ENCODE assay signal across 21 cellular contexts in genomic region chr16:67954421-67955196, GRCh38. TPM values are rescaled to one million over a fixed set of nuclear protein-coding genes. Genes with fewer than 3 reads are reported as not detected.
DNase-seq lines count a peak whose midpoint lies in the region; ATAC-seq and TF ChIP-seq lines count a peak whose summit lies in the region.
"Had no signal": no experiment of that assay in that cellular context is flagged by ENCODE, and none has a peak within 500 bp of the region (broad histone marks: within the 10 kb centered on the region; RNA-seq: fewer than 3 reads in every experiment).

No MANE protein-coding gene starts in this region.

- no peak overlapping the region for H3K4me3 Mint-ChIP-seq in T-helper 2 cell treated with Interferon-gamma antibody and Interleukin-4, amounts not matched to agents 5 μg/mL and 100 μg/mL, for 36 hours
- no peak overlapping the region for H3K4me3 Mint-ChIP-seq in central memory CD8-positive, alpha-beta T cell
- H3K4me3 Mint-ChIP-seq: CD8-positive, alpha-beta T cell had no signal

- no peak for TF ChIP-seq CTCF in right lobe of liver (IDR thresholded peaks at IDR 0.05)

- no peaks in the 10 kb centered on the region for H3K4me1 Mint-ChIP-seq in T-helper 2 cell treated with Interferon-gamma antibody and Interleukin-4, amounts not matched to agents 5 μg/mL and 100 μg/mL, for 36 hours (ENCODE audit: low read depth)
- H3K4me1 Mint-ChIP-seq in central memory CD8-positive, alpha-beta T cell, result no peaks in the 10 kb centered on the region

- H3K9ac ChIP-seq in skeletal muscle tissue (ENCODE audit: low read depth in 1 of 3, low read length in 3 of 3), result peak overlapping the region; percentile 8 to 54 (median 25)

- H3K4me3 ChIP-seq in right lobe of liver, result no peak overlapping the region
- H3K4me3 ChIP-seq in skeletal muscle tissue (ENCODE audit: low read length in 3 of 3), result no peak overlapping the region
- H3K4me3 ChIP-seq: PC-9, SJCRH30 had no signal

- H3K9me3 ChIP-seq in right lobe of liver (no peaks in the 10 kb centered on the region), skeletal muscle tissue (ENCODE audit: control insufficient read depth in 3 of 3, low read length in 3 of 3) (no peaks in the 10 kb centered on the region)
- H3K9me3 ChIP-seq: SJCRH30 had no signal

- H3K27me3 Mint-ChIP-seq in T-helper 2 cell treated with Interferon-gamma antibody and Interleukin-4, amounts not matched to agents 5 μg/mL and 100 μg/mL, for 36 hours (ENCODE audit: low read depth), result no peaks in the 10 kb centered on the region
- H3K27me3 Mint-ChIP-seq in central memory CD8-positive, alpha-beta T cell, result no peaks in the 10 kb centered on the region
- H3K27me3 Mint-ChIP-seq: IgD-negative memory B cell had no signal

- ATAC-seq in central memory CD8-positive, alpha-beta T cell (replicated peaks; ENCODE audit: extremely low read depth, poor library complexity, severe bottlenecking), result no peak
- ATAC-seq in right lobe of liver, result peak; percentile 92 to 94 (median 92)
- ATAC-seq: CD8-positive, alpha-beta T cell; HCT116 had no signal

- no peak for DNase-seq in T-helper 2 cell treated with Interferon-gamma antibody and Interleukin-4, amounts not matched to agents 5 μg/mL and 100 μg/mL, for 36 hours (ENCODE audit: low spot score)
- no peak for DNase-seq in T-helper 2 cell
- DNase-seq in central memory CD8-positive, alpha-beta T cell (ENCODE audit: low spot score in 2 of 2), result no peak
- peak; percentile 73 to 79 (median 79) for DNase-seq in right lobe of liver
- DNase-seq in DMS153 (lab: John Stamatoyannopoulos, UW), result no peak
- no peak for DNase-seq in NCI-H1694 (lab: John Stamatoyannopoulos, UW)
- DNase-seq in NCI-H446 (lab: John Stamatoyannopoulos, UW), result no peak
- DNase-seq: 8988T; AML-193; CD8-positive, alpha-beta T cell; NCI-H1105; NCI-H146; NCI-H2081 treated with DMSO at 0.1 percent for 48 hours; NCI-H69; PC-9; SJCRH30 had no signal

- H3K27me3 ChIP-seq in right lobe of liver (no peaks in the 10 kb centered on the region), skeletal muscle tissue (ENCODE audit: control insufficient read depth in 3 of 3, insufficient read depth in 3 of 3, low read length in 3 of 3) (no peaks in the 10 kb centered on the region)
- H3K27me3 ChIP-seq: SJCRH30 had no signal

- H3K27ac ChIP-seq in right lobe of liver (peak overlapping the region; percentile 51 to 77 (median 69)), skeletal muscle tissue (ENCODE audit: low read depth, low read length) (no peak overlapping the region)
- H3K27ac ChIP-seq: PC-9, SJCRH30 had no signal

- H3K27ac Mint-ChIP-seq in T-helper 2 cell treated with Interferon-gamma antibody and Interleukin-4, amounts not matched to agents 5 μg/mL and 100 μg/mL, for 36 hours, result peak overlapping the region; percentile 45
- H3K27ac Mint-ChIP-seq in central memory CD8-positive, alpha-beta T cell (ENCODE audit: low read depth), result peak overlapping the region; percentile 32
- H3K27ac Mint-ChIP-seq: CD8-positive, alpha-beta T cell had no signal

- TF ChIP-seq POLR2A in right lobe of liver (IDR thresholded peaks at IDR 0.05), result no peak

- no peaks in the 10 kb centered on the region for H3K9me3 Mint-ChIP-seq in T-helper 2 cell treated with Interferon-gamma antibody and Interleukin-4, amounts not matched to agents 5 μg/mL and 100 μg/mL, for 36 hours
- H3K9me3 Mint-ChIP-seq in central memory CD8-positive, alpha-beta T cell, result no peaks in the 10 kb centered on the region
- H3K9me3 Mint-ChIP-seq: CD8-positive, alpha-beta T cell; IgD-negative memory B cell had no signal

- intact Hi-C loops in right lobe of liver (cut with DNase I), result no loop called here

- H3K36me3 ChIP-seq in right lobe of liver, result peaks cover 0 to 20% (median 14%) of the 10 kb centered on the region in 4 donors
- peaks cover 55 to 65% (median 58%) of the 10 kb centered on the region in 3 donors for H3K36me3 ChIP-seq in skeletal muscle tissue (ENCODE audit: control insufficient read depth in 3 of 3, insufficient read depth in 3 of 3, low read length in 3 of 3)
- H3K36me3 ChIP-seq: SJCRH30 had no signal

- H3K4me1 ChIP-seq in right lobe of liver, result peaks cover 0 to 20% (median 12%) of the 10 kb centered on the region in 4 donors
- H3K4me1 ChIP-seq in skeletal muscle tissue (ENCODE audit: control insufficient read depth in 3 of 3, insufficient read depth in 3 of 3, low read length in 3 of 3), result peaks cover 34 to 37% (median 35%) of the 10 kb centered on the region in 3 donors
- H3K4me1 ChIP-seq: SJCRH30 had no signal

- peaks cover 12% of the 10 kb centered on the region for H3K36me3 Mint-ChIP-seq in T-helper 2 cell treated with Interferon-gamma antibody and Interleukin-4, amounts not matched to agents 5 μg/mL and 100 μg/mL, for 36 hours (ENCODE audit: low read depth)
- H3K36me3 Mint-ChIP-seq in central memory CD8-positive, alpha-beta T cell (ENCODE audit: insufficient read depth), result peaks cover 3% of the 10 kb centered on the region
- H3K36me3 Mint-ChIP-seq: IgD-negative memory B cell had no signal

- 17% methylated on average over 1 of the region's 10 CpGs for WGBS in right lobe of liver (ENCODE audit: insufficient coverage, low coverage, low lambda C conversion rate, missing lambda C conversion rate)

RNA-seq across cellular contexts. Expression of gene LCAT, which starts 10.7 kb away (rescaled TPM):
- total RNA-seq in right lobe of liver, result 100 to 1,000 TPM in 4 of 6 experiments, 10 to 100 TPM in 2; 29.4 to 207 (median 137) TPM
- total RNA-seq in skeletal muscle tissue, result 4.2 TPM

RNA-seq across cellular contexts. Expression of gene SLC12A4, which starts 13.8 kb away (rescaled TPM):
- 10 to 100 TPM; 17.2 to 40.0 (median 21.9) TPM for total RNA-seq in right lobe of liver
- total RNA-seq in skeletal muscle tissue, result 27.1 TPM

RNA-seq across cellular contexts. Expression of gene PSMB10, which starts 18.0 kb away (rescaled TPM):
- total RNA-seq in right lobe of liver (10 to 100 TPM; 19.0 to 39.6 (median 22.7) TPM), skeletal muscle tissue (28.7 TPM)

RNA-seq across cellular contexts. Expression of gene CTRL, which starts 22.9 kb away (rescaled TPM):
- under 1 TPM in 3 of 6 experiments, not detected in 3; 0.12 to 0.49 (median 0.44) TPM for total RNA-seq in right lobe of liver
- total RNA-seq in skeletal muscle tissue, result 1.0 TPM
- total RNA-seq: G401 had no signal

RNA-seq across cellular contexts. Expression of gene DPEP3, which starts 25.7 kb away (rescaled TPM):
- under 1 TPM in 1 of 6 experiments, not detected in 5; 0.10 TPM for total RNA-seq in right lobe of liver
- total RNA-seq in skeletal muscle tissue, result not detected
- total RNA-seq: G401, NCI-H460, PC-9, SJCRH30 had no signal

Comparison
In these comparisons a context has a peak if more than half of its experiments do, and no peak if none do; other contexts are left out.
1. DNase-seq: peak in right lobe of liver (3 of 3); none in T-helper 2 cell treated with Interferon-gamma antibody and Interleukin-4, amounts not matched to agents 5 μg/mL and 100 μg/mL, for 36 hours (single experiment), T-helper 2 cell (0 of 5), central memory CD8-positive, alpha-beta T cell (0 of 2), DMS153 (single experiment), NCI-H1694 (single experiment) and NCI-H446 (0 of 2).